1 cellular context compared by ENCODE assay signal in genomic region chr1:156775799-156776198, GRCh38.
TF ChIP-seq lines count a peak whose summit lies in the region.

No MANE protein-coding gene starts in this region.

TF ChIP-seq in GM12878, 131 proteins besides CTCF, POLR2A, EP300 and RAD21:
- no peak for TF ChIP-seq NBN (IDR thresholded peaks at IDR 0.05)
- TF ChIP-seq SRF (IDR thresholded peaks at IDR 0.05; ENCODE audit: low read depth in 2 of 2, low read length in 2 of 2): no peak
- no peak for TF ChIP-seq KDM1A (IDR thresholded peaks at IDR 0.05; ENCODE audit: borderline replicate concordance)
- no peak for TF ChIP-seq EZH2 (IDR thresholded peaks at IDR 0.05; ENCODE audit: borderline replicate concordance, control insufficient read depth, low read depth, low read length)
- TF ChIP-seq BMI1 (IDR thresholded peaks at IDR 0.05; ENCODE audit: borderline replicate concordance): no peak
- no peak for TF ChIP-seq SUZ12 (IDR thresholded peaks at IDR 0.05; ENCODE audit: unreplicated experiment)
- no peak for TF ChIP-seq SREBF1 (IDR thresholded peaks at IDR 0.05; ENCODE audit: low read length)
- no peak for TF ChIP-seq REST (IDR thresholded peaks at IDR 0.05; ENCODE audit: low read depth, low read length)
- no peak for TF ChIP-seq HCFC1 (IDR thresholded peaks at IDR 0.05; ENCODE audit: low read length)
- no peak for TF ChIP-seq SMAD1 (IDR thresholded peaks at IDR 0.05; ENCODE audit: low read depth, partially characterized antibody)
TF ChIP-seq in GM12878: peak in this region for 0.
